Comparison of ENCODE assay signal across 21 cellular contexts in genomic region chr18:10119991-10120390, GRCh38.
DNase-seq lines count a peak whose midpoint lies in the region; ATAC-seq and TF ChIP-seq lines count a peak whose summit lies in the region.
"Had no signal": no experiment of that assay in that cellular context is flagged by ENCODE, and none has a peak within 500 bp of the region (broad histone marks: within the 10 kb centered on the region; RNA-seq: fewer than 3 reads in every experiment).

No MANE protein-coding gene starts in this region.

- TF ChIP-seq POLR2A in gastroesophageal sphincter (IDR thresholded peaks at IDR 0.05), result no peak

- H3K27me3 ChIP-seq in BLaER1 (no peaks in the 10 kb centered on the region), Karpas-422 (ENCODE audit: low read length) (no peaks in the 10 kb centered on the region), gastroesophageal sphincter (no peaks in the 10 kb centered on the region)

- peaks cover 2% of the 10 kb centered on the region for H3K27me3 Mint-ChIP-seq in activated T-cell treated with anti-CD3 and anti-CD28 coated beads, Interleukin-2, amount 50 U/mL, for 24 hours
- H3K27me3 Mint-ChIP-seq: B cell; CD4-positive, alpha-beta memory T cell; CD4-positive, CD25-positive, alpha-beta regulatory T cell had no signal

- H3K79me2 ChIP-seq in Karpas-422 (ENCODE audit: low read length), result no peaks in the 10 kb centered on the region

- TF ChIP-seq EP300 in gastroesophageal sphincter (IDR thresholded peaks at IDR 0.05), result no peak

- H3K36me3 Mint-ChIP-seq in activated T-cell treated with anti-CD3 and anti-CD28 coated beads, Interleukin-2, amount 50 U/mL, for 24 hours (ENCODE audit: low read depth), result no peaks in the 10 kb centered on the region
- H3K36me3 Mint-ChIP-seq: CD4-positive, alpha-beta memory T cell; CD4-positive, CD25-positive, alpha-beta regulatory T cell; CD8-positive, alpha-beta memory T cell had no signal

- H3K4me2 ChIP-seq in BLaER1 (peak overlapping the region; percentile 32; the same call in 1 of the 2 replicates), Karpas-422 (ENCODE audit: low read depth, low read length, poor library complexity, severe bottlenecking) (peak overlapping the region; percentile 10)

- no peak overlapping the region for H2AFZ ChIP-seq in Karpas-422 (ENCODE audit: low read length)

- CTCF ChIA-PET in HEK293T (lab: Yijun Ruan, JAX), result no interaction called here

- H3K9me2 ChIP-seq in Karpas-422 (replicated peaks; ENCODE audit: insufficient read depth, low read length), result no peaks in the 10 kb centered on the region

- no peak overlapping the region for H3K9ac ChIP-seq in BLaER1
- H3K9ac ChIP-seq in Karpas-422 (ENCODE audit: low read length), result no peak overlapping the region
- H3K9ac ChIP-seq in SK-N-MC (ENCODE audit: insufficient read length), result no peak overlapping the region

- H3K4me1 ChIP-seq in BLaER1, result peaks cover 17% of the 10 kb centered on the region
- H3K4me1 ChIP-seq in Karpas-422 (ENCODE audit: low read length), result peaks cover 20% of the 10 kb centered on the region
- H3K4me1 ChIP-seq in gastroesophageal sphincter, result peaks cover 0 to 15% (median 0%) of the 10 kb centered on the region in 3 donors

- no peak overlapping the region for H3K27ac ChIP-seq in BLaER1
- H3K27ac ChIP-seq in Karpas-422 (ENCODE audit: low read length), result no peak overlapping the region
- H3K27ac ChIP-seq in SK-N-MC, result peak overlapping the region; percentile 83
- H3K27ac ChIP-seq in gastroesophageal sphincter, result no peak overlapping the region

- ATAC-seq in gastroesophageal sphincter, result no peak

- H3K36me3 ChIP-seq in BLaER1 (no peaks in the 10 kb centered on the region), Karpas-422 (ENCODE audit: insufficient read depth, low read length) (no peaks in the 10 kb centered on the region), SK-N-MC (ENCODE audit: insufficient read depth, low read length) (no peaks in the 10 kb centered on the region), gastroesophageal sphincter (no peaks in the 10 kb centered on the region)

- DNase-seq in Karpas-422 (peak; percentile 49), SK-N-MC (ENCODE audit: low read depth, low spot score) (peak; percentile 73), foreskin melanocyte (peak; percentile 66), HEK293T (ENCODE audit: extremely low spot score) (no peak)
- no peak for DNase-seq in activated T-cell treated with anti-CD3 and anti-CD28 coated beads, Interleukin-2, amount 50 U/mL, for 24 hours
- DNase-seq in stimulated activated CD4-positive, alpha-beta T cell treated with anti-CD3 and anti-CD28 coated beads, Interleukin-15, amount 100 ng/mL, for 24 hours, result no peak
- DNase-seq: 8988T; AML-193; C1 segment of cervical spinal cord; CD4-positive, alpha-beta memory T cell; CD4-positive, CD25-positive, alpha-beta regulatory T cell; CD8-positive, alpha-beta memory T cell; COR-L47; DMS 273 treated with DMSO at 0.1 percent for 48 hours; DMS79; DND-41; GF-D8 had no signal

- H3K4me1 Mint-ChIP-seq in activated T-cell treated with anti-CD3 and anti-CD28 coated beads, Interleukin-2, amount 50 U/mL, for 24 hours (ENCODE audit: low read depth), result peaks cover 11% of the 10 kb centered on the region
- H3K4me1 Mint-ChIP-seq: CD8-positive, alpha-beta memory T cell had no signal

- POLR2A ChIA-PET in HEK293T (lab: Yijun Ruan, JAX), result no interaction called here

- WGBS in gastroesophageal sphincter (ENCODE audit: low coverage in 1 of 2), 2 donors, result 93 to 100% methylated on average over 1 of the region's 1 CpG

- H3K27ac Mint-ChIP-seq in activated T-cell treated with anti-CD3 and anti-CD28 coated beads, Interleukin-2, amount 50 U/mL, for 24 hours, result no peak overlapping the region
- H3K27ac Mint-ChIP-seq: B cell; CD4-positive, alpha-beta memory T cell; CD4-positive, CD25-positive, alpha-beta regulatory T cell had no signal

- no peak overlapping the region for H3K4me3 Mint-ChIP-seq in activated T-cell treated with anti-CD3 and anti-CD28 coated beads, Interleukin-2, amount 50 U/mL, for 24 hours
- H3K4me3 Mint-ChIP-seq: B cell; CD14-positive monocyte; CD4-positive, alpha-beta memory T cell; CD4-positive, CD25-positive, alpha-beta regulatory T cell; CD8-positive, alpha-beta memory T cell had no signal

- H4K20me1 ChIP-seq in BLaER1 (no peaks in the 10 kb centered on the region), Karpas-422 (ENCODE audit: insufficient read depth, low read depth, low read length) (no peaks in the 10 kb centered on the region)

- TF ChIP-seq CTCF in gastroesophageal sphincter (IDR thresholded peaks at IDR 0.05), result no peak

- H3K4me3 ChIP-seq in BLaER1, result no peak overlapping the region
- H3K4me3 ChIP-seq in Karpas-422 (ENCODE audit: low read length), result no peak overlapping the region
- peak overlapping the region; percentile 52 for H3K4me3 ChIP-seq in SK-N-MC
- H3K4me3 ChIP-seq in gastroesophageal sphincter, result no peak overlapping the region

- H3K9me3 Mint-ChIP-seq in activated T-cell treated with anti-CD3 and anti-CD28 coated beads, Interleukin-2, amount 50 U/mL, for 24 hours, result peaks cover 3% of the 10 kb centered on the region

- H3K9me3 ChIP-seq in BLaER1 (peaks cover 6% of the 10 kb centered on the region; the same call in 1 of the 2 replicates), Karpas-422 (ENCODE audit: low read length) (no peaks in the 10 kb centered on the region), SK-N-MC (ENCODE audit: low read depth, low read length) (peaks cover 7% of the 10 kb centered on the region; the same call in 1 of the 2 replicates), gastroesophageal sphincter (no peaks in the 10 kb centered on the region)

TF ChIP-seq in HEK293T, 16 proteins besides CTCF, POLR2A, EP300 and RAD21:
- TF ChIP-seq BHLHE40 (IDR thresholded peaks at IDR 0.05; ENCODE audit: borderline replicate concordance) (no peak), TARDBP (IDR thresholded peaks at IDR 0.05) (no peak), LEF1 (IDR thresholded peaks at IDR 0.05; ENCODE audit: borderline replicate concordance) (no peak), SP1 (IDR thresholded peaks at IDR 0.05) (no peak)
- TF ChIP-seq, protein P1, sequence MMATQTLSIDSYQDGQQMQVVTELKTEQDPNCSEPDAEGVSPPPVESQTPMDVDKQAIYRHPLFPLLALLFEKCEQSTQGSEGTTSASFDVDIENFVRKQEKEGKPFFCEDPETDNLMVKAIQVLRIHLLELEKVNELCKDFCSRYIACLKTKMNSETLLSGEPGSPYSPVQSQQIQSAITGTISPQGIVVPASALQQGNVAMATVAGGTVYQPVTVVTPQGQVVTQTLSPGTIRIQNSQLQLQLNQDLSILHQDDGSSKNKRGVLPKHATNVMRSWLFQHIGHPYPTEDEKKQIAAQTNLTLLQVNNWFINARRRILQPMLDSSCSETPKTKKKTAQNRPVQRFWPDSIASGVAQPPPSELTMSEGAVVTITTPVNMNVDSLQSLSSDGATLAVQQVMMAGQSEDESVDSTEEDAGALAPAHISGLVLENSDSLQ (IDR thresholded peaks at IDR 0.05), result no peak

Comparison
In these comparisons a context has a peak if more than half of its experiments do, and no peak if none do; other contexts are left out.
1. DNase-seq: peak in Karpas-422 (single experiment), SK-N-MC (single experiment) and foreskin melanocyte (single experiment); none in activated T-cell treated with anti-CD3 and anti-CD28 coated beads, Interleukin-2, amount 50 U/mL, for 24 hours (single experiment), HEK293T (single experiment) and stimulated activated CD4-positive, alpha-beta T cell treated with anti-CD3 and anti-CD28 coated beads, Interleukin-15, amount 100 ng/mL, for 24 hours (single experiment).